Comparison of ENCODE assay signal across 9 cellular contexts in genomic region chr16:84228321-84228838, GRCh38. TPM values are rescaled to one million over a fixed set of nuclear protein-coding genes. Genes with fewer than 3 reads are reported as not detected.
A peak's percentile ranks its signal among the peaks of the same experiment; 100 is the strongest.
DNase-seq lines count a peak whose midpoint lies in the region; ATAC-seq and TF ChIP-seq lines count a peak whose summit lies in the region.
"Had no signal": no experiment of that assay in that cellular context is flagged by ENCODE, and none has a peak within 500 bp of the region (broad histone marks: within the 10 kb centered on the region; RNA-seq: fewer than 3 reads in every experiment).

No MANE protein-coding gene starts in this region.

- H3K4me3 ChIP-seq in SJSA1, result no peak overlapping the region

- peak; percentile 23 for ATAC-seq in foreskin keratinocyte
- ATAC-seq in HG02970 (IDR thresholded peaks at IDR 0.05; ENCODE audit: low FRiP score, unreplicated experiment), result no peak
- ATAC-seq in HG03571 (IDR thresholded peaks at IDR 0.05; ENCODE audit: unreplicated experiment), result no peak
- no peak for ATAC-seq in HG02852 (IDR thresholded peaks at IDR 0.05; ENCODE audit: unreplicated experiment)

- H3K4me1 ChIP-seq in SJSA1 (replicated peaks) (peaks cover 15% of the 10 kb centered on the region), foreskin keratinocyte (no peaks in the 10 kb centered on the region)

- no peaks in the 10 kb centered on the region for H3K36me3 ChIP-seq in SJSA1

- TF ChIP-seq CTCF in foreskin keratinocyte (conservative IDR thresholded peaks at IDR 0.05), result no peak

- H3K27ac ChIP-seq in SJSA1 (peak overlapping the region; percentile 47), foreskin keratinocyte (no peak overlapping the region)

- peak; percentile 4 for DNase-seq in G401 (ENCODE audit: low spot score)
- peak; percentile 68 to 89 for DNase-seq in SJSA1 (ENCODE audit: low read depth in 1 of 2, low spot score in 2 of 2)
- no peak for DNase-seq in foreskin keratinocyte
- DNase-seq in pulmonary artery endothelial cell (ENCODE audit: low read depth, low spot score), result peak; percentile 46
- DNase-seq in NCI-H526 treated with DMSO at 0.1 percent for 48 hours (lab: John Stamatoyannopoulos, UW), result no peak

- H3K27me3 ChIP-seq in SJSA1 (replicated peaks) (no peaks in the 10 kb centered on the region), foreskin keratinocyte (peaks cover 4% of the 10 kb centered on the region)

- no peaks in the 10 kb centered on the region for H3K9me3 ChIP-seq in SJSA1 (replicated peaks)

- in situ Hi-C loops in G401 (cut with HindIII; ENCODE audit: low sequenced_read_pairs), result no loop called here

RNA-seq across cellular contexts. Expression of gene KCNG4, which starts 11.4 kb away (rescaled TPM):
- total RNA-seq in G401 (2014; rRNA removed; shearing (Covaris generic)), result not detected in 2 replicates
- not detected in 2 replicates for total RNA-seq in SJSA1 (2014; rRNA removed; shearing (Covaris generic))
- not detected in 2 replicates for total RNA-seq in foreskin keratinocyte
- polyA plus RNA-seq in foreskin keratinocyte, result not detected in 2 replicates
- total RNA-seq in pulmonary artery endothelial cell, result not detected in 2 replicates
- polyA plus RNA-seq: adipose tissue had no signal

RNA-seq across cellular contexts. Expression of gene ADAD2, which starts 37.4 kb away (rescaled TPM):
- not detected in 2 replicates for total RNA-seq in G401 (2014; rRNA removed; shearing (Covaris generic))
- not detected in 2 replicates for total RNA-seq in SJSA1 (2014; rRNA removed; shearing (Covaris generic))
- total RNA-seq in foreskin keratinocyte, result not detected in 2 replicates
- polyA plus RNA-seq in foreskin keratinocyte, result not detected in 2 replicates
- not detected in 2 replicates for total RNA-seq in pulmonary artery endothelial cell

RNA-seq across cellular contexts. Expression of gene TAF1C, which starts 41.5 kb away (rescaled TPM):
- 22.7 and 41.4 TPM in 2 replicates for total RNA-seq in G401 (2014; rRNA removed; shearing (Covaris generic))
- total RNA-seq in SJSA1 (2014; rRNA removed; shearing (Covaris generic)), result 16.8 and 20.5 TPM in 2 replicates
- 19.7 and 20.7 TPM in 2 replicates for total RNA-seq in foreskin keratinocyte
- 13.0 and 14.2 TPM in 2 replicates for polyA plus RNA-seq in foreskin keratinocyte
- total RNA-seq in pulmonary artery endothelial cell, result 13.8 and 21.9 TPM in 2 replicates

Comparison
In these comparisons a context has a peak if more than half of its experiments do, and no peak if none do; other contexts are left out.
1. DNase-seq: peak in G401 (single experiment), SJSA1 (2 of 2) and pulmonary artery endothelial cell (single experiment); none in foreskin keratinocyte (0 of 2) and NCI-H526 treated with DMSO at 0.1 percent for 48 hours (single experiment).